ENCODE assay signal across 10 cellular contexts in genomic region chr9:36798350-36799065, GRCh38.
DNase-seq lines count a peak whose midpoint lies in the region; ATAC-seq and TF ChIP-seq lines count a peak whose summit lies in the region.
"Had no signal": no experiment of that assay in that cellular context is flagged by ENCODE, and none has a peak within 500 bp of the region (broad histone marks: within the 10 kb centered on the region; RNA-seq: fewer than 3 reads in every experiment).

No MANE protein-coding gene starts in this region.

- TF ChIP-seq CTCF in epithelial cell of esophagus (IDR thresholded peaks at IDR 0.05; ENCODE audit: insufficient read depth, low read depth, low read length, missing control alignments), result peak; percentile 20
- TF ChIP-seq CTCF in activated CD8-positive, alpha-beta T cell treated with anti-CD3 and anti-CD28 coated beads for 36 hours (IDR thresholded peaks at IDR 0.05), result no peak
- TF ChIP-seq CTCF in CD4-positive, alpha-beta T cell (IDR thresholded peaks at IDR 0.05), result no peak

- no peak overlapping the region for H3K27ac Mint-ChIP-seq in stimulated activated naive CD8-positive, alpha-beta T cell treated with anti-CD3 and anti-CD28 coated beads, Interleukin-15, amount 100 ng/mL, for 72 hours
- H3K27ac Mint-ChIP-seq in activated CD8-positive, alpha-beta T cell treated with anti-CD3 and anti-CD28 coated beads for 36 hours, result no peak overlapping the region
- H3K27ac Mint-ChIP-seq in CD4-positive, alpha-beta T cell, result no peak overlapping the region
- H3K27ac Mint-ChIP-seq: CD4-positive, CD25-positive, alpha-beta regulatory T cell had no signal

- no peaks in the 10 kb centered on the region for H3K27me3 ChIP-seq in CD4-positive, alpha-beta T cell (ENCODE audit: control insufficient read depth, insufficient read depth, low read length)

- peaks cover 6% of the 10 kb centered on the region for H3K9me3 ChIP-seq in CD4-positive, alpha-beta T cell (ENCODE audit: control insufficient read depth, low read length)

- POLR2A ChIA-PET in activated CD8-positive, alpha-beta T cell treated with anti-CD3 and anti-CD28 coated beads for 36 hours (lab: Charles Lee), result no interaction called here
- POLR2A ChIA-PET in CD4-positive, alpha-beta T cell (lab: Charles Lee), result no interaction called here

- no peak overlapping the region for H3K4me3 ChIP-seq in epithelial cell of esophagus (ENCODE audit: low read length)

- H3K27me3 Mint-ChIP-seq in stimulated activated naive CD8-positive, alpha-beta T cell treated with anti-CD3 and anti-CD28 coated beads, Interleukin-15, amount 100 ng/mL, for 72 hours, result peaks cover 31% of the 10 kb centered on the region
- H3K27me3 Mint-ChIP-seq in activated CD8-positive, alpha-beta T cell treated with anti-CD3 and anti-CD28 coated beads for 36 hours, result peaks cover under 1% of the 10 kb centered on the region
- peaks cover 29% of the 10 kb centered on the region for H3K27me3 Mint-ChIP-seq in CD4-positive, alpha-beta T cell
- H3K27me3 Mint-ChIP-seq: CD4-positive, CD25-positive, alpha-beta regulatory T cell had no signal

- DNase-seq in stimulated activated naive CD8-positive, alpha-beta T cell treated with anti-CD3 and anti-CD28 coated beads, Interleukin-15, amount 100 ng/mL, for 72 hours, result no peak
- DNase-seq in stimulated activated naive CD8-positive, alpha-beta T cell treated with anti-CD3 and anti-CD28 coated beads, Interleukin-15, Interleukin-2, amounts not matched to agents 100 U/mL and 50 U/mL, for 24 hours, result no peak
- DNase-seq in NCI-H526 treated with DMSO at 0.1 percent for 48 hours (lab: John Stamatoyannopoulos, UW), result peak; percentile 55
- peak; percentile 27 for DNase-seq in epithelial cell of esophagus (ENCODE audit: low read depth)
- no peak for DNase-seq in activated CD8-positive, alpha-beta T cell treated with anti-CD3 and anti-CD28 coated beads for 36 hours
- no peak for DNase-seq in CD4-positive, alpha-beta T cell
- DNase-seq in cortex of kidney (lab: John Stamatoyannopoulos, UW), result no peak
- DNase-seq: activated CD4-positive, alpha-beta T cell treated with anti-CD3 and anti-CD28 coated beads for 4 hours; CD4-positive, CD25-positive, alpha-beta regulatory T cell had no signal

- CTCF ChIA-PET in activated CD8-positive, alpha-beta T cell treated with anti-CD3 and anti-CD28 coated beads for 36 hours (lab: Charles Lee), result no interaction called here
- CTCF ChIA-PET in CD4-positive, alpha-beta T cell (lab: Charles Lee), result no interaction called here

- H3K4me3 Mint-ChIP-seq in stimulated activated naive CD8-positive, alpha-beta T cell treated with anti-CD3 and anti-CD28 coated beads, Interleukin-15, amount 100 ng/mL, for 72 hours, result no peak overlapping the region
- no peak overlapping the region for H3K4me3 Mint-ChIP-seq in activated CD8-positive, alpha-beta T cell treated with anti-CD3 and anti-CD28 coated beads for 36 hours
- no peak overlapping the region for H3K4me3 Mint-ChIP-seq in CD4-positive, alpha-beta T cell
- H3K4me3 Mint-ChIP-seq: CD4-positive, CD25-positive, alpha-beta regulatory T cell had no signal

- intact Hi-C loops in activated CD8-positive, alpha-beta T cell treated with anti-CD3 and anti-CD28 coated beads for 36 hours (cut with micrococcal nuclease), result no loop called here
- intact Hi-C loops in CD4-positive, alpha-beta T cell (cut with DNase I, micrococcal nuclease), result no loop called here

- peak; percentile 7 for ATAC-seq in stimulated activated naive CD8-positive, alpha-beta T cell treated with anti-CD3 and anti-CD28 coated beads, Interleukin-15, amount 100 ng/mL, for 72 hours
- no peak for ATAC-seq in stimulated activated naive CD8-positive, alpha-beta T cell treated with anti-CD3 and anti-CD28 coated beads, Interleukin-15, Interleukin-2, amounts not matched to agents 100 U/mL and 50 U/mL, for 24 hours
- no peak for ATAC-seq in activated CD8-positive, alpha-beta T cell treated with anti-CD3 and anti-CD28 coated beads for 36 hours
- ATAC-seq in CD4-positive, alpha-beta T cell (ENCODE audit: poor library complexity), result no peak
- no peak for ATAC-seq in GM21528 (IDR thresholded peaks at IDR 0.05; ENCODE audit: low FRiP score, unreplicated experiment)

- H3K36me3 Mint-ChIP-seq in activated CD8-positive, alpha-beta T cell treated with anti-CD3 and anti-CD28 coated beads for 36 hours (ENCODE audit: low read depth), result no peaks in the 10 kb centered on the region
- no peaks in the 10 kb centered on the region for H3K36me3 Mint-ChIP-seq in CD4-positive, alpha-beta T cell (ENCODE audit: low read depth)
- H3K36me3 Mint-ChIP-seq: CD4-positive, CD25-positive, alpha-beta regulatory T cell had no signal

- no peak overlapping the region for H3K27ac ChIP-seq in CD4-positive, alpha-beta T cell (ENCODE audit: low read depth, low read length)

- peaks cover 0 to 14% of the 10 kb centered on the region in 2 donors for H3K9me3 Mint-ChIP-seq in stimulated activated naive CD8-positive, alpha-beta T cell treated with anti-CD3 and anti-CD28 coated beads, Interleukin-15, amount 100 ng/mL, for 72 hours
- peaks cover 3% of the 10 kb centered on the region for H3K9me3 Mint-ChIP-seq in activated CD8-positive, alpha-beta T cell treated with anti-CD3 and anti-CD28 coated beads for 36 hours
- H3K9me3 Mint-ChIP-seq in CD4-positive, alpha-beta T cell, result no peaks in the 10 kb centered on the region

- no peaks in the 10 kb centered on the region for H3K4me1 Mint-ChIP-seq in stimulated activated naive CD8-positive, alpha-beta T cell treated with anti-CD3 and anti-CD28 coated beads, Interleukin-15, amount 100 ng/mL, for 72 hours
- no peaks in the 10 kb centered on the region for H3K4me1 Mint-ChIP-seq in activated CD8-positive, alpha-beta T cell treated with anti-CD3 and anti-CD28 coated beads for 36 hours (ENCODE audit: low read depth)
- no peaks in the 10 kb centered on the region for H3K4me1 Mint-ChIP-seq in CD4-positive, alpha-beta T cell (ENCODE audit: low read depth)
- H3K4me1 Mint-ChIP-seq: CD4-positive, CD25-positive, alpha-beta regulatory T cell had no signal

Comparison
In these comparisons a context has a peak if more than half of its experiments do, and no peak if none do; other contexts are left out.
1. DNase-seq: peak in NCI-H526 treated with DMSO at 0.1 percent for 48 hours (single experiment) and epithelial cell of esophagus (single experiment); none in stimulated activated naive CD8-positive, alpha-beta T cell treated with anti-CD3 and anti-CD28 coated beads, Interleukin-15, amount 100 ng/mL, for 72 hours (0 of 2), stimulated activated naive CD8-positive, alpha-beta T cell treated with anti-CD3 and anti-CD28 coated beads, Interleukin-15, Interleukin-2, amounts not matched to agents 100 U/mL and 50 U/mL, for 24 hours (single experiment), activated CD8-positive, alpha-beta T cell treated with anti-CD3 and anti-CD28 coated beads for 36 hours (single experiment), CD4-positive, alpha-beta T cell (0 of 10) and cortex of kidney (single experiment).